Comparison of ENCODE assay signal across 21 cellular contexts in the genomic region with DNA sequence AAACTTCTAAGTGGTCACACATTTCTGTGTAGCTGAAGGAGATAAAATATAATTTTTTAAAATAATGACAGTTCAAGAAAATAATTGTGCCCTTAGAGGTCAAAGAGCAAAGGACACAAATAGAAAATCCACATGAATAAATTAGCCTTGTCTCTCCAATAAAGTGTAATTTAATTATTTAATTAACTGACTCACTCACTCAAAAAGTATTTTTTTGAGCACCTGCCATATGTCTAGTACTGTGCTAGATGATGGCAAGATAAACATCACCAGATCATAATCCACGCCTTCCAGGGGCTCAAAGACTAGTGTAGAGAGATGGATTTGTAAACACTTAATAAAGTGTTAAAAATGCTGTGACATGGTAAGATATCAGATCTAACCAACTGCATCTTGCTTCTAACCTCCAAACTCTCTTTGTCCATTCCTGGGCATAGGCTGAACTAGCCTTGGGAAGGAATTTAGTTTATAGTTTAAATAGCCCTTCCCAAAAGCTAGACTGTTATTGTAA.
"Had no signal": no experiment of that assay in that cellular context is flagged by ENCODE, and none has a peak within 500 bp of the region (broad histone marks: within the 10 kb centered on the region; RNA-seq: fewer than 3 reads in every experiment).

No MANE protein-coding gene starts in this region.

- H3K27ac ChIP-seq: gastroesophageal sphincter, hepatocyte, spleen, tibial nerve had no signal

- H3K4me1 Mint-ChIP-seq: activated B cell treated with CpG ODN at 0.5 μM for 24 hours; activated T-helper 17 cell treated with anti-CD3 and anti-CD28 coated beads, Interleukin-2, amount 50 U/mL, for 72 hours had no signal

- FAIRE-seq: endothelial cell of umbilical vein had no signal

- ATAC-seq: activated CD8-positive, alpha-beta T cell treated with anti-CD3 and anti-CD28 coated beads for 36 hours; activated T-cell treated with anti-CD3 and anti-CD28 coated beads, Interleukin-2, amount 50 U/mL, for 4 hours; activated T-helper 17 cell treated with anti-CD3 and anti-CD28 coated beads, Interleukin-2, amount 50 U/mL, for 72 hours; gastroesophageal sphincter; left ventricle myocardium superior; mucosa of descending colon; natural killer cell treated with Interleukin-12 subunit alpha and Interleukin-12 subunit beta and Interleukin-15 and Interleukin-18, amount 100 ng/mL, for 72 hours; right cardiac atrium had no signal

- H3K4me2 ChIP-seq: hepatocyte had no signal

- H2AFZ ChIP-seq: hepatocyte had no signal

- H3K9me3 Mint-ChIP-seq: activated B cell treated with CpG ODN at 0.5 μM for 24 hours; activated CD8-positive, alpha-beta T cell treated with anti-CD3 and anti-CD28 coated beads for 36 hours; activated T-cell treated with anti-CD3 and anti-CD28 coated beads, Interleukin-2, amount 50 U/mL, for 4 hours; activated T-helper 17 cell treated with anti-CD3 and anti-CD28 coated beads, Interleukin-2, amount 50 U/mL, for 72 hours; natural killer cell treated with Interleukin-12 subunit alpha and Interleukin-12 subunit beta and Interleukin-15 and Interleukin-18, amount 100 ng/mL, for 72 hours had no signal

- H3K4me3 ChIP-seq: gastroesophageal sphincter, hepatocyte, mucosa of descending colon, spleen, tibial nerve had no signal

- H3K79me2 ChIP-seq: hepatocyte had no signal

- H3K4me1 ChIP-seq: gastroesophageal sphincter, spleen, tibial nerve had no signal

- H3K9me3 ChIP-seq: gastroesophageal sphincter, mucosa of descending colon, spleen, tibial nerve had no signal

- H3K27ac Mint-ChIP-seq: activated B cell treated with CpG ODN at 0.5 μM for 24 hours; activated CD8-positive, alpha-beta T cell treated with anti-CD3 and anti-CD28 coated beads for 36 hours; activated T-helper 17 cell treated with anti-CD3 and anti-CD28 coated beads, Interleukin-2, amount 50 U/mL, for 72 hours; natural killer cell treated with Interleukin-12 subunit alpha and Interleukin-12 subunit beta and Interleukin-15 and Interleukin-18, amount 100 ng/mL, for 72 hours had no signal

- DNase-seq: activated B cell treated with CpG ODN at 0.5 μM for 24 hours; activated CD4-positive, alpha-beta T cell treated with anti-CD3 and anti-CD28 coated beads, Interleukin-2, amount 50 U/mL, for 1 hour; activated CD8-positive, alpha-beta T cell treated with anti-CD3 and anti-CD28 coated beads for 36 hours; activated gamma-delta T cell treated with Interleukin-2 at 50 U/mL for 16 hours; activated naive CD4-positive, alpha-beta T cell treated with anti-CD3 and anti-CD28 coated beads, Interleukin-2, amount 50 U/mL, for 16 hours; activated T-cell treated with anti-CD3 and anti-CD28 coated beads, Interleukin-2, amount 50 U/mL, for 4 hours; amniotic stem cell; caudate nucleus; cortex of kidney; islet precursor cell; left ventricle myocardium superior; mucosa of descending colon; spleen; stimulated activated naive CD4-positive, alpha-beta T cell had no signal

- H3K27me3 Mint-ChIP-seq: activated B cell treated with CpG ODN at 0.5 μM for 24 hours; activated CD8-positive, alpha-beta T cell treated with anti-CD3 and anti-CD28 coated beads for 36 hours; activated T-helper 17 cell treated with anti-CD3 and anti-CD28 coated beads, Interleukin-2, amount 50 U/mL, for 72 hours; natural killer cell treated with Interleukin-12 subunit alpha and Interleukin-12 subunit beta and Interleukin-15 and Interleukin-18, amount 100 ng/mL, for 72 hours had no signal

- H3K27me3 ChIP-seq: gastroesophageal sphincter, hepatocyte, spleen, tibial nerve had no signal

- H3K4me3 Mint-ChIP-seq: activated B cell treated with CpG ODN at 0.5 μM for 24 hours; activated CD8-positive, alpha-beta T cell treated with anti-CD3 and anti-CD28 coated beads for 36 hours; activated T-cell treated with anti-CD3 and anti-CD28 coated beads, Interleukin-2, amount 50 U/mL, for 4 hours; activated T-helper 17 cell treated with anti-CD3 and anti-CD28 coated beads, Interleukin-2, amount 50 U/mL, for 72 hours; natural killer cell treated with Interleukin-12 subunit alpha and Interleukin-12 subunit beta and Interleukin-15 and Interleukin-18, amount 100 ng/mL, for 72 hours had no signal
